Comparison of ENCODE assay signal across 8 cellular contexts in genomic region chr12:49974231-49974675, GRCh38. TPM values are rescaled to one million over a fixed set of nuclear protein-coding genes. Genes with fewer than 3 reads are reported as not detected.
DNase-seq lines count a peak whose midpoint lies in the region; ATAC-seq, FAIRE-seq and TF ChIP-seq lines count a peak whose summit lies in the region.

No MANE protein-coding gene starts in this region.

- no peaks in the 10 kb centered on the region for H3K9me3 Mint-ChIP-seq in astrocyte (ENCODE audit: unreplicated experiment)

- peaks cover 19% of the 10 kb centered on the region for H3K27me3 Mint-ChIP-seq in astrocyte (ENCODE audit: low read depth, unreplicated experiment)

- H3K4me2 ChIP-seq in astrocyte (ENCODE audit: low read length) = no peak overlapping the region

- no peak for FAIRE-seq in astrocyte (lab: Jason Lieb, UNC)

- peaks cover 15% of the 10 kb centered on the region for H3K27me3 ChIP-seq in astrocyte (ENCODE audit: insufficient read depth, low read length)
- H3K27me3 ChIP-seq in spleen (replicated peaks in 1 of 7) = peaks cover 0 to 33% (median 4%) of the 10 kb centered on the region in 7 donors

- H3K79me2 ChIP-seq in astrocyte (ENCODE audit: insufficient read depth, low read length) = no peaks in the 10 kb centered on the region

- H3K4me1 Mint-ChIP-seq in astrocyte (ENCODE audit: low read depth, unreplicated experiment) = peaks cover 4% of the 10 kb centered on the region

- peak; percentile 35; the same call in 1 of the 2 replicates for TF ChIP-seq RAD21 in Ishikawa (IDR thresholded peaks at IDR 0.05; ENCODE audit: low read depth)

- H3K4me3 ChIP-seq in astrocyte (ENCODE audit: insufficient read depth, low read depth, low read length) = no peak overlapping the region
- H3K4me3 ChIP-seq in spleen = no peak overlapping the region

- H3K27ac ChIP-seq in astrocyte (ENCODE audit: low read depth, low read length) (no peak overlapping the region), spleen (no peak overlapping the region)

- no peak overlapping the region for H3K9ac ChIP-seq in astrocyte (ENCODE audit: low read length)

- TF ChIP-seq EP300 in Ishikawa (IDR thresholded peaks at IDR 0.05; ENCODE audit: borderline replicate concordance) = no peak

- H3K9me3 ChIP-seq in astrocyte (ENCODE audit: insufficient read depth, low read depth, low read length) (no peaks in the 10 kb centered on the region), spleen (no peaks in the 10 kb centered on the region)

- no peak overlapping the region for H3K27ac Mint-ChIP-seq in astrocyte (ENCODE audit: unreplicated experiment)

- H3K4me3 Mint-ChIP-seq in astrocyte (ENCODE audit: unreplicated experiment) = no peak overlapping the region

- DNase-seq in astrocyte (ENCODE audit: low read depth) (peak; percentile 25), hippocampal formation (lab: John Stamatoyannopoulos, UW) (peak; percentile 70 to 72), spleen (peak; percentile 74), NCI-H2107 (lab: John Stamatoyannopoulos, UW) (no peak), H4 (ENCODE audit: low spot score) (no peak)
- DNase-seq in activated CD4-positive, CD25-positive, alpha-beta regulatory T cell (lab: John Stamatoyannopoulos, UW) = no peak

- H2AFZ ChIP-seq in astrocyte (ENCODE audit: low read depth, low read length) = peak overlapping the region; percentile 13

- H3K36me3 ChIP-seq in astrocyte (ENCODE audit: insufficient read depth, low read length) = no peaks in the 10 kb centered on the region
- H3K36me3 ChIP-seq in spleen = no peaks in the 10 kb centered on the region

- TF ChIP-seq POLR2A in spleen (IDR thresholded peaks at IDR 0.05) = no peak

- H3K36me3 Mint-ChIP-seq in astrocyte (ENCODE audit: low read depth, unreplicated experiment) = no peaks in the 10 kb centered on the region

- TF ChIP-seq CTCF in astrocyte (IDR thresholded peaks at IDR 0.05; ENCODE audit: insufficient read depth, low read depth, low read length) (peak; percentile 40), spleen (IDR thresholded peaks at IDR 0.05 in 8 of 11, conservative IDR thresholded peaks at IDR 0.05 in 3 of 11) (peak in 8 of 11 experiments; percentile 12 to 48 (median 18))

- 43 to 74% (median 69%) methylated on average over 6 to 15 of the region's 15 CpGs for WGBS in spleen, 5 donors

- H3K4me1 ChIP-seq in astrocyte (ENCODE audit: insufficient read depth, low read length) = no peaks in the 10 kb centered on the region
- peaks cover 0 to 13% (median 0%) of the 10 kb centered on the region in 6 donors for H3K4me1 ChIP-seq in spleen

- intact Hi-C loops in spleen (cut with DNase I; ENCODE audit: low total_unique reads) = no loop called here

- H4K20me1 ChIP-seq in astrocyte (ENCODE audit: insufficient read depth, low read length) = no peaks in the 10 kb centered on the region

- ATAC-seq in HG02938 (IDR thresholded peaks at IDR 0.05; ENCODE audit: unreplicated experiment) = no peak

TF ChIP-seq in Ishikawa, 13 proteins besides CTCF, POLR2A, EP300 and RAD21:
- TF ChIP-seq MAX (IDR thresholded peaks at IDR 0.05) (no peak), TEAD4 (IDR thresholded peaks at IDR 0.05) (no peak), EGR1 (IDR thresholded peaks at IDR 0.05) (no peak), REST (IDR thresholded peaks at IDR 0.05; ENCODE audit: low read depth) (no peak)
TF ChIP-seq in Ishikawa: peak in this region for 0.

RNA-seq across cellular contexts. Expression of gene AQP6, which starts 1.5 kb away (rescaled TPM):
- total RNA-seq in astrocyte (not detected in 2 replicates), spleen (under 1 TPM in 1 of 7 donors, not detected in 6; 0.36 TPM)
- polyA plus RNA-seq in spleen = under 1 TPM in 1 of 3 donors, not detected in 2; 0.03 TPM
- 0.10 TPM in 1 of 2 replicates, not detected in the other for total RNA-seq in H4 (2014; rRNA removed; shearing (Covaris generic))

RNA-seq across cellular contexts. Expression of gene AQP5, which starts 12.6 kb away (rescaled TPM):
- total RNA-seq in astrocyte (not detected in 2 replicates), spleen (under 1 TPM in 3 of 7 donors, not detected in 4; 0.26 to 0.46 (median 0.30) TPM)
- polyA plus RNA-seq in spleen = under 1 TPM in 2 of 3 donors, not detected in 1; 0.05 to 0.45 TPM
- not detected in 2 replicates for total RNA-seq in H4 (2014; rRNA removed; shearing (Covaris generic))

RNA-seq across cellular contexts. Expression of gene AQP2, which starts 23.7 kb away (rescaled TPM):
- total RNA-seq in astrocyte (not detected in 2 replicates), spleen (not detected)
- polyA plus RNA-seq in spleen = not detected
- not detected in 2 replicates for total RNA-seq in H4 (2014; rRNA removed; shearing (Covaris generic))

RNA-seq across cellular contexts. Expression of gene RACGAP1, which starts 51.0 kb away (rescaled TPM):
- 15.9 and 18.8 TPM in 2 replicates for total RNA-seq in astrocyte
- 10 to 100 TPM in 4 of 7 donors, 1 to 10 TPM in 3; 8.1 to 21.1 (median 11.3) TPM for total RNA-seq in spleen
- polyA plus RNA-seq in spleen = 1 to 10 TPM; 3.4 to 6.9 (median 5.8) TPM
- 115 and 140 TPM in 2 replicates for total RNA-seq in H4 (2014; rRNA removed; shearing (Covaris generic))

Comparison
In these comparisons a context has a peak if more than half of its experiments do, and no peak if none do; other contexts are left out.
1. DNase-seq: peak in astrocyte (single experiment), hippocampal formation (2 of 2) and spleen (single experiment); none in NCI-H2107 (single experiment), activated CD4-positive, CD25-positive, alpha-beta regulatory T cell (0 of 4) and H4 (single experiment).